In genomic region chr10:30070001-30070759, GRCh38 we compare ENCODE assay signal across 22 cellular contexts. TPM values are rescaled to one million over a fixed set of nuclear protein-coding genes. Genes with fewer than 3 reads are reported as not detected.
A peak's percentile ranks its signal among the peaks of the same experiment; 100 is the strongest.
DNase-seq lines count a peak whose midpoint lies in the region; TF ChIP-seq lines count a peak whose summit lies in the region.
"Had no signal": no experiment of that assay in that cellular context is flagged by ENCODE, and none has a peak within 500 bp of the region (broad histone marks: within the 10 kb centered on the region; RNA-seq: fewer than 3 reads in every experiment).

No MANE protein-coding gene starts in this region.

- DNase-seq in HFFc6 (peak; percentile 41), adipocyte (ENCODE audit: low read depth) (peak; percentile 67), islet precursor cell (peak; percentile 85), type B pancreatic cell (ENCODE audit: extremely low spot score, unreplicated experiment) (no peak), uterus (no peak), NCI-H2171 treated with DMSO at 0.1 percent for 48 hours (lab: John Stamatoyannopoulos, UW) (no peak)
- DNase-seq in activated T-cell treated with anti-CD3 and anti-CD28 coated beads, Interleukin-2, amount 50 U/mL, for 48 hours = no peak
- DNase-seq: activated CD8-positive, alpha-beta memory T cell treated with anti-CD3 and anti-CD28 coated beads for 24 hours; anterior cingulate cortex; CD4-positive, CD25-positive, alpha-beta regulatory T cell; cortex of kidney; DMS79 treated with DMSO at 0.1 percent for 48 hours; hippocampal formation; kidney glomerular epithelial cell; MG63; natural killer cell; NCI-H187; NCI-H524 treated with DMSO at 0.1 percent for 48 hours; PC-3; retina; WERI-Rb-1 had no signal

- H3K9me3 Mint-ChIP-seq in HFFc6 (no peaks in the 10 kb centered on the region), type B pancreatic cell (no peaks in the 10 kb centered on the region)
- H3K9me3 Mint-ChIP-seq: activated T-helper 2 cell treated with anti-CD3 and anti-CD28 coated beads, Interferon-gamma antibody, Interleukin-2, Interleukin-4, amounts not matched to agents 10 μg/mL and 5 μg/mL and 100 μg/mL, durations not matched to agents 14 hours and 24 hours and 36 hours; CD4-positive, CD25-positive, alpha-beta regulatory T cell; natural killer cell had no signal

- H3K4me3 Mint-ChIP-seq in HFFc6 = peak overlapping the region; percentile 65; the same call in 1 of the 2 replicates
- H3K4me3 Mint-ChIP-seq in type B pancreatic cell = peak overlapping the region; percentile 21
- H3K4me3 Mint-ChIP-seq: CD4-positive, CD25-positive, alpha-beta regulatory T cell; natural killer cell had no signal

- H3K27ac ChIP-seq in uterus = no peak overlapping the region
- H3K27ac ChIP-seq: WERI-Rb-1 had no signal

- H3K4me3 ChIP-seq in adipocyte (ENCODE audit: low read length) = no peak overlapping the region
- H3K4me3 ChIP-seq in uterus = no peak overlapping the region
- H3K4me3 ChIP-seq: MG63 had no signal

- H3K4me1 Mint-ChIP-seq in HFFc6 (ENCODE audit: low read depth) = peaks cover 20% of the 10 kb centered on the region
- H3K4me1 Mint-ChIP-seq in type B pancreatic cell (ENCODE audit: unreplicated experiment) = peaks cover 22% of the 10 kb centered on the region
- H3K4me1 Mint-ChIP-seq: CD4-positive, CD25-positive, alpha-beta regulatory T cell had no signal

- H3K9me3 ChIP-seq in adipocyte (ENCODE audit: control insufficient read depth, low read length) (no peaks in the 10 kb centered on the region), uterus (no peaks in the 10 kb centered on the region)
- H3K9me3 ChIP-seq: MG63 had no signal

- H3K36me3 Mint-ChIP-seq in HFFc6 (ENCODE audit: low read depth) (no peaks in the 10 kb centered on the region), type B pancreatic cell (no peaks in the 10 kb centered on the region)
- H3K36me3 Mint-ChIP-seq: CD4-positive, CD25-positive, alpha-beta regulatory T cell; natural killer cell had no signal

- no peak overlapping the region for H3K9ac ChIP-seq in adipocyte (ENCODE audit: low read length)

- intact Hi-C loops in uterus (cut with DNase I; ENCODE audit: low total_unique reads) = no loop called here

- TF ChIP-seq CTCF in HFFc6 (IDR thresholded peaks at IDR 0.05) (no peak), type B pancreatic cell (conservative IDR thresholded peaks at IDR 0.05) (no peak), uterus (IDR thresholded peaks at IDR 0.05) (no peak)

- H3K27ac Mint-ChIP-seq in HFFc6 = peak overlapping the region; percentile 76
- H3K27ac Mint-ChIP-seq in type B pancreatic cell = no peak overlapping the region
- H3K27ac Mint-ChIP-seq: activated T-helper 2 cell treated with anti-CD3 and anti-CD28 coated beads, Interferon-gamma antibody, Interleukin-2, Interleukin-4, amounts not matched to agents 10 μg/mL and 5 μg/mL and 100 μg/mL, durations not matched to agents 14 hours and 24 hours and 36 hours; CD4-positive, CD25-positive, alpha-beta regulatory T cell; natural killer cell had no signal

- H3K27me3 Mint-ChIP-seq in HFFc6 (ENCODE audit: insufficient read depth) (peaks cover 16% of the 10 kb centered on the region; the same call in 1 of the 2 replicates), type B pancreatic cell (no peaks in the 10 kb centered on the region)

- TF ChIP-seq POLR2A in uterus (IDR thresholded peaks at IDR 0.05) = no peak

- no peaks in the 10 kb centered on the region for H3K36me3 ChIP-seq in adipocyte (ENCODE audit: control insufficient read depth, insufficient read depth, low read length, severe bottlenecking)
- no peaks in the 10 kb centered on the region for H3K36me3 ChIP-seq in uterus
- H3K36me3 ChIP-seq: MG63, WERI-Rb-1 had no signal

- H3K27me3 ChIP-seq in adipocyte (replicated peaks; ENCODE audit: control insufficient read depth, insufficient read depth, low read length) = no peaks in the 10 kb centered on the region
- H3K27me3 ChIP-seq in uterus = no peaks in the 10 kb centered on the region
- H3K27me3 ChIP-seq: MG63 had no signal

- H3K4me1 ChIP-seq in adipocyte (ENCODE audit: control insufficient read depth, insufficient read depth, low read length) = no peaks in the 10 kb centered on the region
- H3K4me1 ChIP-seq in uterus = no peaks in the 10 kb centered on the region

RNA-seq across cellular contexts. Expression of gene JCAD, which starts 10.8 kb away (rescaled TPM):
- total RNA-seq in HFFc6 (2021; fragmentation: NEBNext Ultra II Directional; extraction: Animal tissue kit (Norgen Biotek cat#: 25700)) = 10 to 100 TPM; 27.7 to 54.4 (median 46.6) TPM
- total RNA-seq in type B pancreatic cell (ENCODE audit: low replicate concordance) = 11.0 and 31.0 TPM in 2 replicates
- 10 to 100 TPM; 25.6 to 99.1 (median 49.9) TPM for total RNA-seq in uterus

Comparison
In these comparisons a context has a peak if more than half of its experiments do, and no peak if none do; other contexts are left out.
1. DNase-seq: peak in HFFc6 (single experiment), adipocyte (single experiment) and islet precursor cell (single experiment); none in type B pancreatic cell (single experiment), uterus (0 of 2), activated T-cell treated with anti-CD3 and anti-CD28 coated beads, Interleukin-2, amount 50 U/mL, for 48 hours (0 of 2) and NCI-H2171 treated with DMSO at 0.1 percent for 48 hours (single experiment).